ENCODE assay signal across 1 cellular context in the genomic region with DNA sequence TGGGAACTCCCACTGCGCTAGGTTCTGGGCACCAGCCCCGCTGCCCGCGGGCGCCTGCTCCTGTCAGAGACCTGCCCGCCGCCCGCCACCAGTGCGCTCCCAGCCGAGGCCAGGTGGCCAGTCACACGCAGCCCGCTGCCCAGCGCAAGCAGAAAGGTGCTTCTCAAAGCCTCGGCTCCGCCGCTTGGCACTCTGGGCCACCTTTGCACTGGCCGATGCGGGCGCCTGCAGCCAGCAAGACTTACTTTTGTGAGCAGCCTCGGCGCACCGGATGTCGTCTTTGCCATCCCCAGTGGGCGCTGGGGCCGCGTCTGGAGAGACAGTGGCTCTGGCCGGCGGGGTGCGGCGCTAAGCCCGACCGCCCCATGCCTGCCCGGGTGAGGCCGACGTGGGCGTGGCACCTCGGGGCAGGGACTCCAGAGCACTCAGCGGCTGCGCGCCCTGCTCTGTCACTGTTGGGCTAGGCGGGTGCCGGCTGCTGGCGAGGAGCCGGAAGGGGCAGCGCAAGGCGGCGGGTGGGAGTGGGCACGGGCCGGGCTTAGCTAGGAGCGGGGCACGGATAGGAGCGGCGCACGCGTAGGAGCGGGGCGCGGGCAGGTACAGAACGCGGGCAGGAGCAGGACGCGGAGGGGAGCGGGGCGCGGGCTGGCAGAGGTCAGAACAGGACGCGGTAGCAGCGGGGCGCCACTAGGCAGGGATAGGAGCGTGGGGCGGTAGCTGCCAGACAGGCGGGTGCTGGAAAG.
TF ChIP-seq lines count a peak whose summit lies in the region.

No MANE protein-coding gene starts in this region.

TF ChIP-seq in K562, 482 proteins besides CTCF, POLR2A, EP300 and RAD21:
- TF ChIP-seq, protein P1, sequence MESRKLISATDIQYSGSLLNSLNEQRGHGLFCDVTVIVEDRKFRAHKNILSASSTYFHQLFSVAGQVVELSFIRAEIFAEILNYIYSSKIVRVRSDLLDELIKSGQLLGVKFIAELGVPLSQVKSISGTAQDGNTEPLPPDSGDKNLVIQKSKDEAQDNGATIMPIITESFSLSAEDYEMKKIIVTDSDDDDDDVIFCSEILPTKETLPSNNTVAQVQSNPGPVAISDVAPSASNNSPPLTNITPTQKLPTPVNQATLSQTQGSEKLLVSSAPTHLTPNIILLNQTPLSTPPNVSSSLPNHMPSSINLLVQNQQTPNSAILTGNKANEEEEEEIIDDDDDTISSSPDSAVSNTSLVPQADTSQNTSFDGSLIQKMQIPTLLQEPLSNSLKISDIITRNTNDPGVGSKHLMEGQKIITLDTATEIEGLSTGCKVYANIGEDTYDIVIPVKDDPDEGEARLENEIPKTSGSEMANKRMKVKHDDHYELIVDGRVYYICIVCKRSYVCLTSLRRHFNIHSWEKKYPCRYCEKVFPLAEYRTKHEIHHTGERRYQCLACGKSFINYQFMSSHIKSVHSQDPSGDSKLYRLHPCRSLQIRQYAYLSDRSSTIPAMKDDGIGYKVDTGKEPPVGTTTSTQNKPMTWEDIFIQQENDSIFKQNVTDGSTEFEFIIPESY (CRISPR knock-in tag; IDR thresholded peaks at IDR 0.05), result peak; percentile 72; the same call in 1 of the 2 replicates
